8 cellular contexts compared by ENCODE assay signal in genomic region chr4:80202190-80202711, GRCh38. TPM values are rescaled to one million over a fixed set of nuclear protein-coding genes. Genes with fewer than 3 reads are reported as not detected.
DNase-seq lines count a peak whose midpoint lies in the region; ATAC-seq lines count a peak whose summit lies in the region.

No MANE protein-coding gene starts in this region.

- whole genome bisulfite sequencing in ectodermal cell, 2 experiments = 0 to 1% methylated on average over 58 of the region's 58 CpGs

- H3K4me3 ChIP-seq in ectodermal cell (ENCODE audit: insufficient read depth, low read depth, low read length) = peak overlapping the region; percentile 38

- H3K27ac ChIP-seq in ectodermal cell (ENCODE audit: insufficient read depth, low read depth, low read length, poor library complexity, severe bottlenecking) = no peak overlapping the region

- H3K4me1 ChIP-seq in ectodermal cell (ENCODE audit: control insufficient read depth, insufficient read depth, low read length) = peaks cover 19% of the 10 kb centered on the region

- H3K27me3 ChIP-seq in ectodermal cell (ENCODE audit: control insufficient read depth, insufficient read depth, low read length, poor library complexity, severe bottlenecking) = peaks cover 100% of the 10 kb centered on the region

- peak; percentile 76 for ATAC-seq in GM18498 (IDR thresholded peaks at IDR 0.05; ENCODE audit: unreplicated experiment)
- ATAC-seq in HG02642 (IDR thresholded peaks at IDR 0.05; ENCODE audit: poor library complexity, unreplicated experiment) = peak; percentile 78

- no peaks in the 10 kb centered on the region for H3K36me3 ChIP-seq in ectodermal cell (ENCODE audit: control insufficient read depth, insufficient read depth, low read length)

- no peaks in the 10 kb centered on the region for H3K9me3 ChIP-seq in ectodermal cell (ENCODE audit: control insufficient read depth, low read length)

- DNase-seq in NCI-H146 treated with DMSO at 0.1 percent for 48 hours (lab: John Stamatoyannopoulos, UW; ENCODE audit: unreplicated experiment) (peak; percentile 44), medulla oblongata (ENCODE audit: extremely low spot score) (peak; percentile 38), DMS114 treated with DMSO at 0.1 percent for 48 hours (lab: John Stamatoyannopoulos, UW; ENCODE audit: unreplicated experiment) (no peak)
- peak; percentile 81 to 86 for DNase-seq in activated CD4-positive, alpha-beta T cell treated with anti-CD3 and anti-CD28 coated beads, Interleukin-2, amount 50 U/mL, for 48 hours
- DNase-seq in stimulated activated CD8-positive, alpha-beta memory T cell treated with anti-CD3 and anti-CD28 coated beads, Interleukin-12 subunit alpha, Interleukin-12 subunit beta, amount 100 ng/mL, for 24 hours (ENCODE audit: extremely low read depth) = peak; percentile 39

RNA-seq across cellular contexts. Expression of gene PRDM8, which starts 4.9 kb away (rescaled TPM):
- 0.70 TPM for polyA plus RNA-seq in ectodermal cell (2013, experiment 1 of 4)
- polyA plus RNA-seq in ectodermal cell (2013, experiment 2 of 4) = 0.64 TPM
- 0.53 TPM for polyA plus RNA-seq in ectodermal cell (2013, experiment 3 of 4)
- polyA plus RNA-seq in ectodermal cell (2013, experiment 4 of 4) = 0.69 TPM
